Comparison of ENCODE assay signal across 8 cellular contexts in genomic region chr9:83511051-83511450, GRCh38. TPM values are rescaled to one million over a fixed set of nuclear protein-coding genes. Genes with fewer than 3 reads are reported as not detected.
A peak's percentile ranks its signal among the peaks of the same experiment; 100 is the strongest.
DNase-seq lines count a peak whose midpoint lies in the region; ATAC-seq and TF ChIP-seq lines count a peak whose summit lies in the region.

No MANE protein-coding gene starts in this region.

- H3K27ac ChIP-seq in left ventricle myocardium inferior (replicated peaks) (peak overlapping the region; percentile 35), right atrium auricular region (no peak overlapping the region), RWPE1 (no peak overlapping the region), thyroid gland (peak overlapping the region in 1 of 3 donors; percentile 53), brain microvascular endothelial cell (no peak overlapping the region), tibial artery (no peak overlapping the region), esophagus muscularis mucosa (replicated peaks in 1 of 4) (no peak overlapping the region)

- H3K4me1 ChIP-seq in left ventricle myocardium inferior = peaks cover 65% of the 10 kb centered on the region
- peaks cover 0 to 33% of the 10 kb centered on the region in 2 donors for H3K4me1 ChIP-seq in right atrium auricular region
- peaks cover 6 to 27% of the 10 kb centered on the region in 2 donors for H3K4me1 ChIP-seq in thyroid gland
- H3K4me1 ChIP-seq in tibial artery = peaks cover 0 to 7% (median 0%) of the 10 kb centered on the region in 4 donors
- H3K4me1 ChIP-seq in esophagus muscularis mucosa = peaks cover 0 to 23% (median 5%) of the 10 kb centered on the region in 4 donors

- TF ChIP-seq EP300 in esophagus muscularis mucosa (IDR thresholded peaks at IDR 0.05) = no peak

- ATAC-seq in HG03060 (IDR thresholded peaks at IDR 0.05; ENCODE audit: low read depth, unreplicated experiment) = peak; percentile 98

- POLR2A ChIA-PET in RWPE1 (lab: Yijun Ruan, JAX; ENCODE audit: low non-redundant PET) = no interaction called here

- TF ChIP-seq POLR2A in thyroid gland (IDR thresholded peaks at IDR 0.05) (no peak), esophagus muscularis mucosa (IDR thresholded peaks at IDR 0.05; ENCODE audit: low read depth) (no peak)

- TF ChIP-seq CTCF in left ventricle myocardium inferior (IDR thresholded peaks at IDR 0.05; ENCODE audit: borderline replicate concordance) (no peak), right atrium auricular region (IDR thresholded peaks at IDR 0.05) (no peak), RWPE1 (conservative IDR thresholded peaks at IDR 0.05; ENCODE audit: low read depth) (no peak), thyroid gland (IDR thresholded peaks at IDR 0.05) (no peak), brain microvascular endothelial cell (IDR thresholded peaks at IDR 0.05; ENCODE audit: low read depth, low read length, missing control alignments) (no peak), tibial artery (IDR thresholded peaks at IDR 0.05) (no peak), esophagus muscularis mucosa (IDR thresholded peaks at IDR 0.05) (no peak)

- intact Hi-C loops in left ventricle myocardium inferior (cut with micrococcal nuclease) (no loop called here), thyroid gland (cut with DNase I) (no loop called here), tibial artery (cut with DNase I; ENCODE audit: low total_unique reads) (no loop called here), esophagus muscularis mucosa (cut with DNase I) (no loop called here)

- WGBS in thyroid gland, 2 donors = 32 to 34% methylated on average over 1 of the region's 1 CpG
- WGBS in esophagus muscularis mucosa = 68% methylated on average over 1 of the region's 1 CpG

- DNase-seq in left ventricle myocardium inferior = no peak
- no peak for DNase-seq in right atrium auricular region (ENCODE audit: low spot score)
- peak; percentile 11 for DNase-seq in RWPE1 (ENCODE audit: low spot score)
- DNase-seq in thyroid gland = peak; percentile 43 to 49
- DNase-seq in brain microvascular endothelial cell = no peak
- no peak for DNase-seq in tibial artery
- DNase-seq in esophagus muscularis mucosa (ENCODE audit: extremely low spot score) = no peak

- H3K27me3 ChIP-seq in left ventricle myocardium inferior (ENCODE audit: low read depth) (no peaks in the 10 kb centered on the region), right atrium auricular region (no peaks in the 10 kb centered on the region), thyroid gland (no peaks in the 10 kb centered on the region), brain microvascular endothelial cell (replicated peaks) (no peaks in the 10 kb centered on the region), tibial artery (no peaks in the 10 kb centered on the region), esophagus muscularis mucosa (no peaks in the 10 kb centered on the region)

- H3K4me3 ChIP-seq in left ventricle myocardium inferior (no peak overlapping the region), right atrium auricular region (no peak overlapping the region), thyroid gland (replicated peaks in 1 of 3) (no peak overlapping the region), brain microvascular endothelial cell (ENCODE audit: low read depth, low read length) (no peak overlapping the region), tibial artery (no peak overlapping the region), esophagus muscularis mucosa (no peak overlapping the region)

- CTCF ChIA-PET in RWPE1 (lab: Yijun Ruan, JAX) = no interaction called here

- no peaks in the 10 kb centered on the region for H3K36me3 ChIP-seq in left ventricle myocardium inferior
- H3K36me3 ChIP-seq in right atrium auricular region = no peaks in the 10 kb centered on the region
- no peaks in the 10 kb centered on the region for H3K36me3 ChIP-seq in thyroid gland
- H3K36me3 ChIP-seq in brain microvascular endothelial cell (replicated peaks) = no peaks in the 10 kb centered on the region
- no peaks in the 10 kb centered on the region for H3K36me3 ChIP-seq in tibial artery
- H3K36me3 ChIP-seq in esophagus muscularis mucosa = no peaks in the 10 kb centered on the region

- H3K9me3 ChIP-seq in left ventricle myocardium inferior (replicated peaks) = no peaks in the 10 kb centered on the region
- H3K9me3 ChIP-seq in right atrium auricular region = no peaks in the 10 kb centered on the region
- H3K9me3 ChIP-seq in thyroid gland = no peaks in the 10 kb centered on the region
- H3K9me3 ChIP-seq in tibial artery = no peaks in the 10 kb centered on the region
- no peaks in the 10 kb centered on the region for H3K9me3 ChIP-seq in esophagus muscularis mucosa

- in situ Hi-C loops in brain microvascular endothelial cell (cut with HindIII; ENCODE audit: low pct_ligation_motif_present, low sequenced_read_pairs) = no loop called here

RNA-seq across cellular contexts. Expression of gene FRMD3, which starts 27.1 kb away (rescaled TPM):
- total RNA-seq in left ventricle myocardium inferior = 131 TPM
- total RNA-seq in right atrium auricular region = 10 to 100 TPM; 31.4 to 77.5 TPM
- 10 to 100 TPM; 15.9 to 28.6 (median 20.7) TPM for total RNA-seq in thyroid gland
- 10 to 100 TPM in 3 of 4 donors, 1 to 10 TPM in 1; 7.9 to 13.4 (median 11.8) TPM for total RNA-seq in esophagus muscularis mucosa

Comparison
In these comparisons a context has a peak if more than half of its experiments do, and no peak if none do; other contexts are left out.
1. DNase-seq: peak in RWPE1 (single experiment) and thyroid gland (2 of 2); none in left ventricle myocardium inferior (single experiment), right atrium auricular region (single experiment), brain microvascular endothelial cell (single experiment), tibial artery (0 of 2) and esophagus muscularis mucosa (single experiment).